ENCODE assay signal across 9 cellular contexts in the genomic region with DNA sequence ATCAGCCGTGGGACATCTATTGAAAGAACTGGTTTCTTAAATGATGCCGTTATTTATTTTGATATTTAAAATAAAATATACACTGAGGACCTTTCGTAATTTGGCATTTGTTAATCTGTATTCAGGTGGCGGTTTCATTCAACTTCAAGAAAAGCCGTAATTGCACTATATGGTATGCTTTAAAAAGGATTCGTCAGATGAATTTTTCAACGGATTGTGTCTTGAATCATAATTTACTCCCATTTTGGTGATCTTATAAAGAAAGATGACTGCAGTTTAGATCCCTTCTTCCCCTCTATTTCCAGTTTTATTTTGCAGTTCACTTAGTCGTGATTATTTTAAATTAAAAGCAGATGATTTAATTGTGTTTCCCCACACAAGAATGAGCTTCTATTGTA. TPM values are rescaled to one million over a fixed set of nuclear protein-coding genes. Genes with fewer than 3 reads are reported as not detected.
DNase-seq lines count a peak whose midpoint lies in the region; ATAC-seq and TF ChIP-seq lines count a peak whose summit lies in the region.
"Had no signal": no experiment of that assay in that cellular context is flagged by ENCODE, and none has a peak within 500 bp of the region (broad histone marks: within the 10 kb centered on the region; RNA-seq: fewer than 3 reads in every experiment).

No MANE protein-coding gene starts in this region.

- BruUV-seq in Panc1 (replicated peaks; lab: Mats Ljungman, UMichigan) = no TSS peak

- no peak for TF ChIP-seq CTCF in Panc1 (IDR thresholded peaks at IDR 0.05)
- no peak for TF ChIP-seq CTCF in epithelial cell of esophagus (IDR thresholded peaks at IDR 0.05; ENCODE audit: insufficient read depth, low read depth, low read length, missing control alignments)
- TF ChIP-seq CTCF in parathyroid adenoma (IDR thresholded peaks at IDR 0.05) = no peak

- DNase-seq in Panc1 (ENCODE audit: low read depth, low spot score) (no peak), epithelial cell of esophagus (ENCODE audit: low read depth) (no peak), DMS114 treated with DMSO at 0.1 percent for 48 hours (lab: John Stamatoyannopoulos, UW; ENCODE audit: unreplicated experiment) (no peak), NCI-H1048 (lab: John Stamatoyannopoulos, UW) (no peak), SHP77 treated with DMSO at 0.1 percent for 48 hours (lab: John Stamatoyannopoulos, UW) (no peak)
- DNase-seq in activated CD4-positive, CD25-positive, alpha-beta regulatory T cell treated with anti-CD3 and anti-CD28 coated beads, Interleukin-2, amount 50 U/mL, for 72 hours = no peak
- DNase-seq: foreskin melanocyte had no signal

- H3K27me3 ChIP-seq in Panc1 (ENCODE audit: control insufficient read depth, insufficient read depth, low read length) (peaks cover 48% of the 10 kb centered on the region), parathyroid adenoma (ENCODE audit: control insufficient read depth, insufficient read depth, low read length) (no peaks in the 10 kb centered on the region)

- in situ Hi-C loops in Panc1 (cut with HindIII; ENCODE audit: low pct_unique_long_range_greater_than_20kb, low sequenced_read_pairs) = no loop called here

- H3K9ac ChIP-seq in parathyroid adenoma = peak overlapping the region; percentile 51

- peak overlapping the region; percentile 89 for H3K4me2 ChIP-seq in parathyroid adenoma (ENCODE audit: low read length)

- H3K4me1 ChIP-seq in Panc1 (ENCODE audit: control insufficient read depth, insufficient read depth, low read length) (peaks cover 4% of the 10 kb centered on the region; the same call in 1 of the 2 replicates), parathyroid adenoma (peaks cover 21% of the 10 kb centered on the region)

- no peaks in the 10 kb centered on the region for H3K9me3 ChIP-seq in Panc1 (ENCODE audit: control insufficient read depth, insufficient read depth, low read depth, low read length)
- no peaks in the 10 kb centered on the region for H3K9me3 ChIP-seq in parathyroid adenoma (ENCODE audit: control insufficient read depth, low read length)

- intact Hi-C loops in Panc1 (cut with micrococcal nuclease; ENCODE audit: unreplicated experiment) = no loop called here

- H3K4me3 ChIP-seq in GM08714 (ENCODE audit: low read length) = peak overlapping the region; percentile 62; the same call in 1 of the 2 replicates
- peak overlapping the region; percentile 60 to 69 for H3K4me3 ChIP-seq in Panc1 (ENCODE audit: low read depth in 2 of 2, low read length in 2 of 2)
- H3K4me3 ChIP-seq in epithelial cell of esophagus (ENCODE audit: low read length) = peak overlapping the region; percentile 61
- H3K4me3 ChIP-seq in parathyroid adenoma (ENCODE audit: low read depth, low read length) = peak overlapping the region; percentile 67

- H3K79me2 ChIP-seq in parathyroid adenoma = no peaks in the 10 kb centered on the region

- no peak for ATAC-seq in Panc1

- CTCF ChIA-PET in Panc1 (lab: Charles Lee) = no interaction called here

- H3K36me3 ChIP-seq in Panc1 (ENCODE audit: control insufficient read depth, insufficient read depth, low read length) = no peaks in the 10 kb centered on the region
- no peaks in the 10 kb centered on the region for H3K36me3 ChIP-seq in parathyroid adenoma (ENCODE audit: control insufficient read depth, insufficient read depth, low read length)

- POLR2A ChIA-PET in Panc1 (lab: Charles Lee) = no interaction called here

- peak overlapping the region; percentile 96 for H2AFZ ChIP-seq in parathyroid adenoma

- no peak overlapping the region for H3K27ac ChIP-seq in Panc1 (ENCODE audit: low read length)
- peak overlapping the region; percentile 88 for H3K27ac ChIP-seq in parathyroid adenoma

RNA-seq across cellular contexts. Expression of a gene that starts 0.8 kb away (rescaled TPM):
- total RNA-seq in Panc1 (2021; ENCODE audit: unreplicated experiment) = not detected
- polyA plus RNA-seq in Panc1 (2012; ENCODE audit: insufficient read length) = not detected

RNA-seq across cellular contexts. Expression of a gene that starts 27.6 kb away (rescaled TPM):
- total RNA-seq in Panc1 (2021; ENCODE audit: unreplicated experiment) = 42.0 TPM
- polyA plus RNA-seq in Panc1 (2012; ENCODE audit: insufficient read length) = 21.0 TPM
